ENCODE assay signal across 8 cellular contexts in the genomic region with DNA sequence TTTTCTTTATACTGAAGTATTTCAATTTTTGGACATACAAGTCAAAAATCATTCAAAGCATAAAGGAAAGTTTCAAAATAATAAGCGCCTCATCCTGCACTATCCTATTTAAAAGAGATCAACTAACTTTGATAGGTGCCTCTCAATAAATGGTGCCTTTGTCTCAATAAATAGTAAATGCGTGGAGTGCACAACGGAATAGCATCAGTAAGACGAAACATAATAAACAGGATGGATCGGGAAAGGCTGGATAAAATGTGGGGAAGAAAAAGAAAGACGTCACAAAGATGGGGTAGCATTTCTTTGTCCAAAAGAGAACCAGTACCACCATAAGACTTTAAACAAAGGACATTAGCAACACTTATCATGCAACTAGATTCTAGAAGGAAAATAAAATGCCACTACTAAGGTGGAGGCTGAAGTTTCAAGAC. TPM values are rescaled to one million over a fixed set of nuclear protein-coding genes. Genes with fewer than 3 reads are reported as not detected.
A peak's percentile ranks its signal among the peaks of the same experiment; 100 is the strongest.
DNase-seq lines count a peak whose midpoint lies in the region; ATAC-seq and TF ChIP-seq lines count a peak whose summit lies in the region.

No MANE protein-coding gene starts in this region.

- no peaks in the 10 kb centered on the region for H3K9me3 Mint-ChIP-seq in activated naive CD4-positive, alpha-beta T cell treated with anti-CD3 and anti-CD28 coated beads for 36 hours

- H3K9me3 ChIP-seq in transverse colon = no peaks in the 10 kb centered on the region

- CTCF ChIA-PET in activated naive CD4-positive, alpha-beta T cell treated with anti-CD3 and anti-CD28 coated beads for 36 hours (lab: Charles Lee) = no interaction called here

- in situ Hi-C loops in transverse colon (cut with MboI; ENCODE audit: low pct_ligation_motif_present in 1 of 4, low pct_unique_long_range_greater_than_20kb in 1 of 4, low sequenced_read_pairs in 3 of 4) = no loop called here

- H3K4me3 ChIP-seq in lower leg skin (ENCODE audit: low read depth, poor library complexity, severe bottlenecking) = peak overlapping the region; percentile 34
- H3K4me3 ChIP-seq in transverse colon = peak overlapping the region; percentile 3 to 66 (median 58)

- peak overlapping the region; percentile 60 for H3K4me3 Mint-ChIP-seq in activated naive CD4-positive, alpha-beta T cell treated with anti-CD3 and anti-CD28 coated beads for 36 hours

- peaks cover 9 to 36% (median 24%) of the 10 kb centered on the region in 4 donors for H3K4me1 ChIP-seq in transverse colon

- H3K36me3 Mint-ChIP-seq in activated naive CD4-positive, alpha-beta T cell treated with anti-CD3 and anti-CD28 coated beads for 36 hours (ENCODE audit: low read depth) = peaks cover 2% of the 10 kb centered on the region

- no peak for TF ChIP-seq CTCF in lower leg skin (IDR thresholded peaks at IDR 0.05)
- no peak for TF ChIP-seq CTCF in transverse colon (IDR thresholded peaks at IDR 0.05)

- ATAC-seq in GM18861 (IDR thresholded peaks at IDR 0.05; ENCODE audit: unreplicated experiment) = no peak

- H3K27me3 ChIP-seq in transverse colon = no peaks in the 10 kb centered on the region

- no peak for DNase-seq in activated naive CD4-positive, alpha-beta T cell treated with anti-CD3 and anti-CD28 coated beads for 36 hours
- DNase-seq in activated naive CD4-positive, alpha-beta T cell (lab: John Stamatoyannopoulos, UW) = no peak
- DNase-seq in lower leg skin (ENCODE audit: low spot score in 2 of 2) (no peak), transverse colon (no peak), NCI-H2227 (lab: John Stamatoyannopoulos, UW; ENCODE audit: unreplicated experiment) (no peak), T-helper 9 cell (no peak)

- no peak for TF ChIP-seq POLR2A in lower leg skin (IDR thresholded peaks at IDR 0.05)
- no peak for TF ChIP-seq POLR2A in transverse colon (IDR thresholded peaks at IDR 0.05)

- TF ChIP-seq EP300 in transverse colon (IDR thresholded peaks at IDR 0.05; ENCODE audit: low read depth) = no peak

- WGBS in lower leg skin, 2 donors = 14 to 17% methylated on average over 6 of the region's 6 CpGs
- WGBS in transverse colon (ENCODE audit: low coverage in 1 of 2), 2 donors = 12 to 30% methylated on average over 6 of the region's 6 CpGs

- intact Hi-C loops in activated naive CD4-positive, alpha-beta T cell treated with anti-CD3 and anti-CD28 coated beads for 36 hours (cut with micrococcal nuclease) = loop anchor here (2.0 to 10.0 kb wide), 4 partner anchors 83 to 851 kb away; a partner anchor contains a TSS
- intact Hi-C loops in lower leg skin (cut with DNase I; ENCODE audit: low total_unique reads) = no loop called here
- intact Hi-C loops in transverse colon (cut with DNase I; ENCODE audit: low total_unique reads) = no loop called here

- no peak overlapping the region for H3K27ac Mint-ChIP-seq in activated naive CD4-positive, alpha-beta T cell treated with anti-CD3 and anti-CD28 coated beads for 36 hours

- H3K27me3 Mint-ChIP-seq in activated naive CD4-positive, alpha-beta T cell treated with anti-CD3 and anti-CD28 coated beads for 36 hours (ENCODE audit: low read depth) = peaks cover 33% of the 10 kb centered on the region

- H3K27ac ChIP-seq in angular gyrus (ENCODE audit: low read depth, low read length) (peak overlapping the region; percentile 89), transverse colon (peak overlapping the region; percentile 80 to 82 (median 81))

- no peaks in the 10 kb centered on the region for H3K36me3 ChIP-seq in transverse colon

- H3K4me1 Mint-ChIP-seq in activated naive CD4-positive, alpha-beta T cell treated with anti-CD3 and anti-CD28 coated beads for 36 hours (ENCODE audit: low read depth) = peaks cover 9% of the 10 kb centered on the region

RNA-seq across cellular contexts. Expression of a gene that starts 0.6 kb away (rescaled TPM):
- 1 to 10 TPM; 1.5 TPM for total RNA-seq in activated naive CD4-positive, alpha-beta T cell treated with anti-CD3 and anti-CD28 coated beads for 36 hours
- 1 to 10 TPM; 5.0 to 6.9 (median 6.3) TPM for total RNA-seq in lower leg skin
- total RNA-seq in transverse colon = 10 to 100 TPM in 2 of 4 donors, 1 to 10 TPM in 2; 7.1 to 22.8 (median 12.9) TPM
